ENCODE assay signal across 8 cellular contexts in genomic region chr1:174114788-174115448, GRCh38. TPM values are rescaled to one million over a fixed set of nuclear protein-coding genes. Genes with fewer than 3 reads are reported as not detected.
DNase-seq lines count a peak whose midpoint lies in the region; ATAC-seq and TF ChIP-seq lines count a peak whose summit lies in the region.

No MANE protein-coding gene starts in this region.

- no peak overlapping the region for H3K9ac ChIP-seq in DND-41 (ENCODE audit: low read depth, low read length)
- no peak overlapping the region for H3K9ac ChIP-seq in mesenchymal stem cell (ENCODE audit: low read length)

- no peak overlapping the region for H2AK5ac ChIP-seq in mesenchymal stem cell (ENCODE audit: low read length, severe bottlenecking)

- in situ Hi-C loops in KBM-7 (cut with MboI; ENCODE audit: low pct_unique_long_range_greater_than_20kb, low sequenced_read_pairs), result loop anchor here (25.0 kb wide), 1 partner anchor 622 kb away; no protein-coding TSS in a partner anchor

- intact Hi-C loops in dorsolateral prefrontal cortex (cut with DNase I), result no loop called here

- no peaks in the 10 kb centered on the region for H3K36me3 ChIP-seq in DND-41 (ENCODE audit: insufficient read depth, low read length)
- no peaks in the 10 kb centered on the region for H3K36me3 ChIP-seq in mesenchymal stem cell (ENCODE audit: control insufficient read depth in 1 of 2, insufficient read depth in 2 of 2, low read depth in 1 of 2, low read length in 2 of 2)

- no peak overlapping the region for H4K8ac ChIP-seq in mesenchymal stem cell (ENCODE audit: low read length)

- no peak overlapping the region for H2BK12ac ChIP-seq in mesenchymal stem cell (ENCODE audit: low read length in 2 of 2)

- no peak overlapping the region for H3K23ac ChIP-seq in mesenchymal stem cell (ENCODE audit: low read length in 2 of 2)

- WGBS in mesenchymal stem cell, result 73% methylated on average over 6 of the region's 6 CpGs

- H3K4ac ChIP-seq in mesenchymal stem cell (ENCODE audit: low read depth in 1 of 2, low read length in 2 of 2), result no peak overlapping the region

- no peaks in the 10 kb centered on the region for H3K4me1 ChIP-seq in DND-41 (ENCODE audit: insufficient read depth, low read length)
- H3K4me1 ChIP-seq in mesenchymal stem cell (ENCODE audit: control insufficient read depth, insufficient read depth, low read depth, low read length), result no peaks in the 10 kb centered on the region

- H4K20me1 ChIP-seq in DND-41 (ENCODE audit: insufficient read depth, low read length), result no peaks in the 10 kb centered on the region

- ATAC-seq in DND-41 (ENCODE audit: insufficient read depth, low read depth) (peak; percentile 99), GM19351 (IDR thresholded peaks at IDR 0.05; ENCODE audit: unreplicated experiment) (peak; percentile 81), GM19452 (IDR thresholded peaks at IDR 0.05; ENCODE audit: unreplicated experiment) (no peak)

- no peaks in the 10 kb centered on the region for H3K9me3 ChIP-seq in DND-41 (ENCODE audit: insufficient read depth, low read length, severe bottlenecking)
- H3K9me3 ChIP-seq in mesenchymal stem cell (ENCODE audit: control insufficient read depth, low read length), result no peaks in the 10 kb centered on the region

- TF ChIP-seq CTCF in DND-41 (IDR thresholded peaks at IDR 0.05; ENCODE audit: borderline replicate concordance, extremely low read depth, low read length, poor library complexity, severe bottlenecking) (peak; percentile 81), dorsolateral prefrontal cortex (IDR thresholded peaks at IDR 0.05 in 54 of 56, conservative IDR thresholded peaks at IDR 0.05 in 2 of 56; ENCODE audit: low read depth in 1 of 56, partially characterized antibody in 56 of 56) (peak in 54 of 56 donors; percentile 24 to 66 (median 49))

- no peaks in the 10 kb centered on the region for H3K79me2 ChIP-seq in DND-41 (ENCODE audit: insufficient read depth, low read length)

- peak; percentile 46 for DNase-seq in DND-41
- DNase-seq in KBM-7, result peak; percentile 80
- DNase-seq in RPMI8226, result peak; percentile 78
- no peak for DNase-seq in dorsolateral prefrontal cortex
- DNase-seq in mesenchymal stem cell, result peak; percentile 77
- no peak for DNase-seq in hippocampal formation (lab: John Stamatoyannopoulos, UW)

- no peak overlapping the region for H2BK15ac ChIP-seq in mesenchymal stem cell (ENCODE audit: low read depth, poor library complexity, severe bottlenecking)

- H3K79me1 ChIP-seq in mesenchymal stem cell (replicated peaks; ENCODE audit: low read length, poor library complexity, severe bottlenecking), result no peaks in the 10 kb centered on the region

- H2BK120ac ChIP-seq in mesenchymal stem cell (ENCODE audit: low read depth, low read length), result no peak overlapping the region

- no peak overlapping the region for H3K18ac ChIP-seq in mesenchymal stem cell (ENCODE audit: low read depth in 1 of 2, low read length in 2 of 2)

- H3K27me3 ChIP-seq in DND-41 (ENCODE audit: insufficient read depth, low read length, poor library complexity) (no peaks in the 10 kb centered on the region), dorsolateral prefrontal cortex (no peaks in the 10 kb centered on the region), mesenchymal stem cell (ENCODE audit: control insufficient read depth in 1 of 2, insufficient read depth in 1 of 2, low read length in 2 of 2) (no peaks in the 10 kb centered on the region)

- no peak overlapping the region for H2BK5ac ChIP-seq in mesenchymal stem cell (ENCODE audit: low read depth, low read length, poor library complexity, severe bottlenecking)

- no peak overlapping the region for H3K27ac ChIP-seq in DND-41 (ENCODE audit: low read length)
- no peak overlapping the region for H3K27ac ChIP-seq in dorsolateral prefrontal cortex
- H3K27ac ChIP-seq in mesenchymal stem cell (ENCODE audit: low read length, poor library complexity, severe bottlenecking), result no peak overlapping the region

- H4K91ac ChIP-seq in mesenchymal stem cell (ENCODE audit: low read length), result no peak overlapping the region

- H3K14ac ChIP-seq in mesenchymal stem cell (ENCODE audit: low read length in 2 of 2), result no peak overlapping the region

- no peak overlapping the region for H3K4me2 ChIP-seq in DND-41 (ENCODE audit: insufficient read depth, low read length)
- no peak overlapping the region for H3K4me2 ChIP-seq in mesenchymal stem cell (ENCODE audit: low read length, poor library complexity, severe bottlenecking)

- H2AFZ ChIP-seq in DND-41 (ENCODE audit: low read depth, low read length) (no peak overlapping the region), mesenchymal stem cell (ENCODE audit: low read depth, low read length) (no peak overlapping the region)

- H3K4me3 ChIP-seq in DND-41 (ENCODE audit: low read depth in 1 of 2, low read length in 2 of 2), result no peak overlapping the region
- H3K4me3 ChIP-seq in dorsolateral prefrontal cortex, result no peak overlapping the region
- no peak overlapping the region for H3K4me3 ChIP-seq in mesenchymal stem cell (ENCODE audit: insufficient read depth in 1 of 2, low read depth in 1 of 2, low read length in 2 of 2)

RNA-seq across cellular contexts. Expression of gene RABGAP1L, which starts 44.4 kb away (rescaled TPM):
- 100 to 1,000 TPM in 86 of 120 experiments, 10 to 100 TPM in 34; 48.6 to 148 (median 111) TPM for total RNA-seq in dorsolateral prefrontal cortex
- 14.2 TPM for polyA plus RNA-seq in mesenchymal stem cell (2013, experiment 1 of 2)
- 15.5 TPM for polyA plus RNA-seq in mesenchymal stem cell (2013, experiment 2 of 2)

Comparison
In these comparisons a context has a peak if more than half of its experiments do, and no peak if none do; other contexts are left out.
1. DNase-seq: peak in DND-41 (single experiment), KBM-7 (single experiment), RPMI8226 (single experiment) and mesenchymal stem cell (single experiment); none in dorsolateral prefrontal cortex (0 of 10) and hippocampal formation (0 of 2).